Comparison of ENCODE assay signal across 2 cellular contexts in genomic region chr19:49653466-49653806, GRCh38.
TF ChIP-seq lines count a peak whose summit lies in the region.

No MANE protein-coding gene starts in this region.

TF ChIP-seq in HEK293, 187 proteins besides CTCF, POLR2A, EP300 and RAD21:
- TF ChIP-seq HIC1 (tag by site-specific recombination; IDR thresholded peaks at IDR 0.05), result peak; percentile 34; the same call in 1 of the 2 replicates
- no peak for TF ChIP-seq IKZF3 (tag by site-specific recombination; IDR thresholded peaks at IDR 0.05)
- TF ChIP-seq EGR2 (tag by site-specific recombination; IDR thresholded peaks at IDR 0.05; ENCODE audit: low read depth), result peak; percentile 67
- TF ChIP-seq GLIS2 (tag by site-specific recombination; IDR thresholded peaks at IDR 0.05), result peak; percentile 57; the same call in 1 of the 2 replicates
- no peak for TF ChIP-seq FEZF1 (tag by site-specific recombination; IDR thresholded peaks at IDR 0.05)
- TF ChIP-seq ZNF623 (tag by site-specific recombination; IDR thresholded peaks at IDR 0.05), result no peak
- no peak for TF ChIP-seq ZNF112 (tag by site-specific recombination; IDR thresholded peaks at IDR 0.05)
- TF ChIP-seq ZFHX2 (tag by site-specific recombination; conservative IDR thresholded peaks at IDR 0.05), result peak; percentile 55
- no peak for TF ChIP-seq GLI2 (tag by site-specific recombination; IDR thresholded peaks at IDR 0.05; ENCODE audit: borderline replicate concordance, low read depth)
- peak; percentile 92 for TF ChIP-seq ZNF513 (tag by site-specific recombination; IDR thresholded peaks at IDR 0.05)
- TF ChIP-seq ZNF488 (tag by site-specific recombination; IDR thresholded peaks at IDR 0.05), result no peak

TF ChIP-seq in K562, 482 proteins besides CTCF, POLR2A, EP300 and RAD21:
- TF ChIP-seq ZBTB49 (CRISPR knock-in tag; IDR thresholded peaks at IDR 0.05; ENCODE audit: borderline replicate concordance) (no peak), EWSR1 (IDR thresholded peaks at IDR 0.05; ENCODE audit: borderline replicate concordance, low read depth, partially characterized antibody) (no peak), ESRRB (CRISPR knock-in tag; IDR thresholded peaks at IDR 0.05; ENCODE audit: borderline replicate concordance) (no peak), RBM22 (IDR thresholded peaks at IDR 0.05; ENCODE audit: low read depth, low read length, poor library complexity, severe bottlenecking) (peak; percentile 66), CSDE1 (IDR thresholded peaks at IDR 0.05) (no peak), RBM15 (IDR thresholded peaks at IDR 0.05; ENCODE audit: insufficient read depth, low read length) (no peak), HDAC2 (IDR thresholded peaks at IDR 0.05) (no peak), HDGF (IDR thresholded peaks at IDR 0.05) (no peak), TEAD1 (CRISPR knock-in tag; IDR thresholded peaks at IDR 0.05) (no peak), ZNF212 (CRISPR knock-in tag; IDR thresholded peaks at IDR 0.05) (no peak), CREB3 (tag; conservative IDR thresholded peaks at IDR 0.05; ENCODE audit: low read depth) (no peak), BRF1 (IDR thresholded peaks at IDR 0.05; ENCODE audit: borderline replicate concordance, extremely low read depth, insufficient read length) (no peak), POLR2G (IDR thresholded peaks at IDR 0.05; ENCODE audit: low read depth, low read length) (peak; percentile 59), POLR2B (IDR thresholded peaks at IDR 0.05; ENCODE audit: low read depth, partially characterized antibody) (peak; percentile 23), MCM5 (IDR thresholded peaks at IDR 0.05; ENCODE audit: low read depth) (no peak), CBFA2T3 (IDR thresholded peaks at IDR 0.05) (no peak), SP1 (CRISPR knock-in tag; IDR thresholded peaks at IDR 0.05) (no peak), RBFOX2 (IDR thresholded peaks at IDR 0.05; ENCODE audit: low read depth, low read length) (peak; percentile 53; the same call in 1 of the 2 replicates), THRAP3 (IDR thresholded peaks at IDR 0.05; ENCODE audit: borderline replicate concordance) (no peak), RFX5 (IDR thresholded peaks at IDR 0.05; ENCODE audit: low read depth, low read length) (no peak), SAFB (IDR thresholded peaks at IDR 0.05; ENCODE audit: borderline replicate concordance, low read depth, low read length) (no peak), ARID3A (IDR thresholded peaks at IDR 0.05; ENCODE audit: borderline replicate concordance, low read depth, low read length) (no peak), CBX1 (IDR thresholded peaks at IDR 0.05; ENCODE audit: low read depth) (no peak), POLR2AphosphoS5 (IDR thresholded peaks at IDR 0.05; ENCODE audit: control insufficient read depth, insufficient read depth, low read depth, low read length) (no peak), MTA3 (IDR thresholded peaks at IDR 0.05; ENCODE audit: borderline replicate concordance) (no peak), TSHZ1 (CRISPR knock-in tag; IDR thresholded peaks at IDR 0.05) (no peak), CC2D1A (IDR thresholded peaks at IDR 0.05) (no peak), TCF3 (CRISPR knock-in tag; IDR thresholded peaks at IDR 0.05) (no peak), IRF9 (tag; IDR thresholded peaks at IDR 0.05) (no peak), ZNF395 (CRISPR knock-in tag; IDR thresholded peaks at IDR 0.05) (no peak), ZNF436 (CRISPR knock-in tag; IDR thresholded peaks at IDR 0.05) (no peak)
